In the genomic region with DNA sequence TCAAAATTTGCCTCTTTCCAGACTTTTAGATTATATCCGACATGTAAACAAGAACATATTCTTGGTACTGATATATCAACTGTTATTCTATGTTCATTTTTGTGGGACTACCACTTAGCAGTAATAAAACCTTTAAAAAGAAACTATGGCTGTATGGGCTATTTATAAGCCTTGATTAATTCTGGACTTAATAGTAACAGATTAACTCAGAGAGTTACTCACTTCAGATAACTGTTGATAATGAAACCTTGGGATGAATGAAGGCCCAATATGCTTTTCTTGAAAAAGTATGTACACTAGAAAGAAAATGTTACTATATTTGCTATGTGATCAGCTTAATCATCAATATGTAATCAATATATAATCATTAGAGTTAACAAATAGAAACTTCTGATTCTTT, we compare ENCODE assay signal across 35 cellular contexts.
"Had no signal": no experiment of that assay in that cellular context is flagged by ENCODE, and none has a peak within 500 bp of the region (broad histone marks: within the 10 kb centered on the region; RNA-seq: fewer than 3 reads in every experiment).

No MANE protein-coding gene starts in this region.

- H3K27me3 ChIP-seq: adrenal gland, body of pancreas, brain microvascular endothelial cell, breast epithelium had no signal

- H3K9me3 Mint-ChIP-seq: activated B cell treated with CpG ODN at 0.5 μM for 24 hours; activated CD4-positive, alpha-beta memory T cell treated with anti-CD3 and anti-CD28 coated beads for 36 hours; activated CD8-positive, alpha-beta T cell treated with anti-CD3 and anti-CD28 coated beads for 36 hours; activated naive CD4-positive, alpha-beta T cell treated with anti-CD3 and anti-CD28 coated beads for 36 hours; activated naive CD8-positive, alpha-beta T cell treated with anti-CD3 and anti-CD28 coated beads for 36 hours; activated T-cell treated with anti-CD3 and anti-CD28 coated beads, Interleukin-2, amount 50 U/mL, for 4 hours; T-helper 2 cell treated with Interferon-gamma antibody and Interleukin-4, amounts not matched to agents 5 μg/mL and 100 μg/mL, for 36 hours had no signal

- H3K36me3 Mint-ChIP-seq: activated CD4-positive, alpha-beta memory T cell treated with anti-CD3 and anti-CD28 coated beads for 36 hours; activated naive CD4-positive, alpha-beta T cell treated with anti-CD3 and anti-CD28 coated beads, Interleukin-2, amount 50 U/mL, for 72 hours; activated naive CD8-positive, alpha-beta T cell treated with anti-CD3 and anti-CD28 coated beads for 36 hours had no signal

- H3K9me3 ChIP-seq: adrenal gland, body of pancreas, breast epithelium had no signal

- H3K27me3 Mint-ChIP-seq: activated B cell treated with CpG ODN at 0.5 μM for 24 hours; activated CD4-positive, alpha-beta T cell treated with anti-CD3 and anti-CD28 coated beads, Interleukin-2, amount 10 ng/mL, durations not matched to agents 24 days and 14 days; activated CD8-positive, alpha-beta T cell treated with anti-CD3 and anti-CD28 coated beads for 36 hours; activated naive CD8-positive, alpha-beta T cell treated with anti-CD3 and anti-CD28 coated beads for 36 hours; activated T-helper 17 cell treated with anti-CD3 and anti-CD28 coated beads, Interleukin-2, amount 50 U/mL, for 72 hours had no signal

- ATAC-seq: activated CD8-positive, alpha-beta T cell treated with anti-CD3 and anti-CD28 coated beads for 36 hours; activated naive CD4-positive, alpha-beta T cell treated with anti-CD3 and anti-CD28 coated beads, Interleukin-2, amount 50 U/mL, for 72 hours; activated T-cell treated with anti-CD3 and anti-CD28 coated beads, Interleukin-2, amount 50 U/mL, for 4 hours; activated T-cell treated with anti-CD3 and anti-CD28 coated beads, Interleukin-2, amount 50 U/mL, for 72 hours; activated T-helper 17 cell treated with anti-CD3 and anti-CD28 coated beads, Interleukin-2, amount 50 U/mL, for 72 hours; body of pancreas had no signal

- H3K27ac ChIP-seq: adrenal gland, body of pancreas, brain microvascular endothelial cell, breast epithelium, VCaP had no signal

- H3K4me3 ChIP-seq: adrenal gland, body of pancreas, breast epithelium had no signal

- H3K27ac Mint-ChIP-seq: activated B cell treated with CpG ODN at 0.5 μM for 24 hours; activated CD4-positive, alpha-beta memory T cell treated with anti-CD3 and anti-CD28 coated beads for 36 hours; activated CD4-positive, alpha-beta T cell treated with anti-CD3 and anti-CD28 coated beads, Interleukin-2, amount 10 ng/mL, durations not matched to agents 24 days and 14 days; activated CD8-positive, alpha-beta T cell treated with anti-CD3 and anti-CD28 coated beads for 36 hours; activated naive CD4-positive, alpha-beta T cell treated with anti-CD3 and anti-CD28 coated beads for 36 hours; activated naive CD4-positive, alpha-beta T cell treated with anti-CD3 and anti-CD28 coated beads, Interleukin-2, amount 50 U/mL, for 72 hours; activated naive CD8-positive, alpha-beta T cell treated with anti-CD3 and anti-CD28 coated beads for 36 hours; activated T-cell treated with anti-CD3 and anti-CD28 coated beads, Interleukin-2, amount 50 U/mL, for 72 hours; activated T-helper 1 cell treated with anti-CD3 and anti-CD28 coated beads, Interleukin-12 subunit alpha, Interleukin-12 subunit beta, Interleukin-2, Interleukin-4 antibody, amounts not matched to agents 30 ng/mL and 10 ng/mL and 1 ng/mL, durations not matched to agents 14 hours and 24 hours and 36 hours; activated T-helper 17 cell treated with anti-CD3 and anti-CD28 coated beads, Interleukin-2, amount 50 U/mL, for 72 hours; T-helper 1 cell treated with Interleukin-12 subunit alpha and Interleukin-12 subunit beta and Interleukin-4 antibody, amounts not matched to agents 30 μg/mL and 1 μg/mL, for 36 hours; T-helper 2 cell treated with Interferon-gamma antibody and Interleukin-4, amounts not matched to agents 5 μg/mL and 100 μg/mL, for 36 hours had no signal

- H3K4me1 ChIP-seq: adrenal gland, breast epithelium had no signal

- DNase-seq: activated B cell treated with CpG ODN at 0.5 μM for 24 hours; activated CD4-positive, alpha-beta memory T cell treated with anti-CD3 and anti-CD28 coated beads for 36 hours; activated CD4-positive, alpha-beta T cell treated with anti-CD3 and anti-CD28 coated beads for 4 hours; activated CD4-positive, alpha-beta T cell treated with anti-CD3 and anti-CD28 coated beads, Interleukin-2, amount 10 ng/mL, durations not matched to agents 24 days and 14 days; activated CD4-positive, alpha-beta T cell treated with anti-CD3 and anti-CD28 coated beads, Interleukin-2, amount 50 U/mL, for 1 hour; activated CD4-positive, alpha-beta T cell treated with anti-CD3 and anti-CD28 coated beads, Interleukin-2, amount 50 U/mL, for 4 hours; activated CD4-positive, CD25-positive, alpha-beta regulatory T cell treated with anti-CD3 and anti-CD28 coated beads, Interleukin-2, amount 50 U/mL, for 72 hours; activated CD8-positive, alpha-beta memory T cell treated with anti-CD3 and anti-CD28 coated beads, Interleukin-2, amount 50 U/mL, for 4 hours; activated CD8-positive, alpha-beta T cell treated with anti-CD3 and anti-CD28 coated beads for 36 hours; activated effector memory CD4-positive, alpha-beta T cell treated with anti-CD3 and anti-CD28 coated beads, Interleukin-2, amount 50 U/mL, for 16 hours; activated gamma-delta T cell treated with Interleukin-2 at 50 U/mL for 16 hours; activated naive CD4-positive, alpha-beta T cell; activated naive CD4-positive, alpha-beta T cell treated with anti-CD3 and anti-CD28 coated beads for 36 hours; activated naive CD4-positive, alpha-beta T cell treated with anti-CD3 and anti-CD28 coated beads, Interleukin-2, amount 50 U/mL, for 16 hours; activated naive CD8-positive, alpha-beta T cell treated with anti-CD3 and anti-CD28 coated beads for 36 hours; activated T-cell treated with anti-CD3 and anti-CD28 coated beads for 4 hours; activated T-cell treated with anti-CD3 and anti-CD28 coated beads, Interleukin-2, amount 50 U/mL, for 1 hour; activated T-cell treated with anti-CD3 and anti-CD28 coated beads, Interleukin-2, amount 50 U/mL, for 4 hours; activated T-cell treated with anti-CD3 and anti-CD28 coated beads, Interleukin-2, amount 50 U/mL, for 72 hours; adrenal gland; amniotic stem cell; aorta; body of pancreas; brain microvascular endothelial cell; SW 1271; T-helper 1 cell; T-helper 2 cell; T-helper 9 cell had no signal

- H3K36me3 ChIP-seq: adrenal gland, brain microvascular endothelial cell, breast epithelium had no signal

- H3K4me3 Mint-ChIP-seq: activated B cell treated with CpG ODN at 0.5 μM for 24 hours; activated CD4-positive, alpha-beta memory T cell treated with anti-CD3 and anti-CD28 coated beads for 36 hours; activated CD4-positive, alpha-beta T cell treated with anti-CD3 and anti-CD28 coated beads, Interleukin-2, amount 10 ng/mL, durations not matched to agents 24 days and 14 days; activated CD8-positive, alpha-beta T cell treated with anti-CD3 and anti-CD28 coated beads for 36 hours; activated naive CD4-positive, alpha-beta T cell treated with anti-CD3 and anti-CD28 coated beads for 36 hours; activated naive CD8-positive, alpha-beta T cell treated with anti-CD3 and anti-CD28 coated beads for 36 hours; activated T-cell treated with anti-CD3 and anti-CD28 coated beads, Interleukin-2, amount 50 U/mL, for 4 hours; activated T-cell treated with anti-CD3 and anti-CD28 coated beads, Interleukin-2, amount 50 U/mL, for 72 hours; activated T-helper 1 cell treated with anti-CD3 and anti-CD28 coated beads, Interleukin-12 subunit alpha, Interleukin-12 subunit beta, Interleukin-2, Interleukin-4 antibody, amounts not matched to agents 30 ng/mL and 10 ng/mL and 1 ng/mL, durations not matched to agents 14 hours and 24 hours and 36 hours; activated T-helper 17 cell treated with anti-CD3 and anti-CD28 coated beads, Interleukin-2, amount 50 U/mL, for 72 hours; T-helper 1 cell treated with Interleukin-12 subunit alpha and Interleukin-12 subunit beta and Interleukin-4 antibody, amounts not matched to agents 30 μg/mL and 1 μg/mL, for 36 hours; T-helper 2 cell treated with Interferon-gamma antibody and Interleukin-4, amounts not matched to agents 5 μg/mL and 100 μg/mL, for 36 hours had no signal

- H3K4me1 Mint-ChIP-seq: activated B cell treated with CpG ODN at 0.5 μM for 24 hours; activated CD4-positive, alpha-beta T cell treated with anti-CD3 and anti-CD28 coated beads, Interleukin-2, amount 10 ng/mL, durations not matched to agents 24 days and 14 days; activated naive CD8-positive, alpha-beta T cell treated with anti-CD3 and anti-CD28 coated beads for 36 hours; activated T-helper 17 cell treated with anti-CD3 and anti-CD28 coated beads, Interleukin-2, amount 50 U/mL, for 72 hours had no signal
